In the genomic region with DNA sequence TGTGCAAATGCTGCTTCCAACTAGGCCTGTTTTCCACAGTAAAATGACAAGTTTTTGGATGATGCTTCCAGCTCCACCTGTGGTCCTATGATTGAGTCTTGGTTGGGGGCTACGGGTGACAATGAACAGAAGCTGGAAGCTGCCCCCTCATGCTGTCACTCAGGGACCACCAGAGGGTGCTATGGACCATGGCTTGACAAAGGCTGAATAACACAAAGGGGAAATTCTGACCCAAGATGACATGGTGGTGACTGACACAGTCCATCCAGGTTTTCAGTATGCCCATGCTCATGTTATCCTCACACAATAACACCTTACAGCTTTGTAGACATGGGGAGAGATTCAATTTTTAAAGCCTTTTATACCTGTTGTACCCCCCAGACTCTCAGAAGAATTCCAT, we compare ENCODE assay signal across 9 cellular contexts. TPM values are rescaled to one million over a fixed set of nuclear protein-coding genes. Genes with fewer than 3 reads are reported as not detected.
DNase-seq lines count a peak whose midpoint lies in the region; ATAC-seq and TF ChIP-seq lines count a peak whose summit lies in the region.
"Had no signal": no experiment of that assay in that cellular context is flagged by ENCODE, and none has a peak within 500 bp of the region (broad histone marks: within the 10 kb centered on the region; RNA-seq: fewer than 3 reads in every experiment).

No MANE protein-coding gene starts in this region.

- H3K27ac ChIP-seq in upper lobe of right lung: no peak overlapping the region
- H3K27ac ChIP-seq: coronary artery had no signal

- ATAC-seq in upper lobe of right lung: peak; percentile 47
- no peak for ATAC-seq in activated CD4-positive, CD25-positive, alpha-beta regulatory T cell treated with anti-CD3 and anti-CD28 coated beads, Interleukin-2, amount 50 U/mL, for 24 hours

- DNase-seq in stimulated activated CD4-positive, alpha-beta T cell treated with anti-CD3 and anti-CD28 coated beads, Interleukin-12 subunit alpha, Interleukin-12 subunit beta, amount 100 ng/mL, for 4 hours: peak; percentile 8
- DNase-seq in stimulated activated CD4-positive, alpha-beta T cell treated with anti-CD3 and anti-CD28 coated beads, Interleukin-4, amount 100 ng/mL, for 4 hours: no peak
- DNase-seq in NCI-H69 (lab: John Stamatoyannopoulos, UW) (peak; percentile 38), erythroblast (lab: John Stamatoyannopoulos, UW) (peak; percentile 51 to 58), upper lobe of right lung (no peak), NCI-H524 treated with DMSO at 0.1 percent for 48 hours (lab: John Stamatoyannopoulos, UW) (no peak)
- DNase-seq in activated CD4-positive, CD25-positive, alpha-beta regulatory T cell treated with anti-CD3 and anti-CD28 coated beads, Interleukin-2, amount 50 U/mL, for 72 hours: no peak

- no peaks in the 10 kb centered on the region for H3K9me3 ChIP-seq in upper lobe of right lung

- intact Hi-C loops in upper lobe of right lung (cut with DNase I): no loop called here

- H3K36me3 ChIP-seq in upper lobe of right lung: peaks cover 21% of the 10 kb centered on the region

- H3K4me1 ChIP-seq in upper lobe of right lung: no peaks in the 10 kb centered on the region

- H3K27me3 ChIP-seq in upper lobe of right lung: no peaks in the 10 kb centered on the region

- no peak overlapping the region for H3K4me3 ChIP-seq in upper lobe of right lung
- H3K4me3 ChIP-seq: coronary artery had no signal

- TF ChIP-seq POLR2A in erythroblast (IDR thresholded peaks at IDR 0.05; ENCODE audit: low read length): no peak

- TF ChIP-seq CTCF in upper lobe of right lung (IDR thresholded peaks at IDR 0.05): peak; percentile 36

RNA-seq across cellular contexts. Expression of a gene that starts 23.9 kb away (rescaled TPM):
- total RNA-seq in upper lobe of right lung: 43.2 TPM

RNA-seq across cellular contexts. Expression of a gene that starts 56.2 kb away (rescaled TPM):
- total RNA-seq in upper lobe of right lung: not detected

Comparison
In these comparisons a context has a peak if more than half of its experiments do, and no peak if none do; other contexts are left out.
1. DNase-seq: peak in stimulated activated CD4-positive, alpha-beta T cell treated with anti-CD3 and anti-CD28 coated beads, Interleukin-12 subunit alpha, Interleukin-12 subunit beta, amount 100 ng/mL, for 4 hours (single experiment), NCI-H69 (single experiment) and erythroblast (2 of 2); none in stimulated activated CD4-positive, alpha-beta T cell treated with anti-CD3 and anti-CD28 coated beads, Interleukin-4, amount 100 ng/mL, for 4 hours (0 of 2), upper lobe of right lung (single experiment), activated CD4-positive, CD25-positive, alpha-beta regulatory T cell treated with anti-CD3 and anti-CD28 coated beads, Interleukin-2, amount 50 U/mL, for 72 hours (single experiment) and NCI-H524 treated with DMSO at 0.1 percent for 48 hours (single experiment).